In genomic region chr14:56297449-56297848, GRCh38 we compare ENCODE assay signal across 19 cellular contexts.
"Had no signal": no experiment of that assay in that cellular context is flagged by ENCODE, and none has a peak within 500 bp of the region (broad histone marks: within the 10 kb centered on the region; RNA-seq: fewer than 3 reads in every experiment).

No MANE protein-coding gene starts in this region.

- ATAC-seq: left lobe of liver; natural killer cell treated with Interleukin-12 subunit alpha and Interleukin-12 subunit beta and Interleukin-15 and Interleukin-18, amount 100 ng/mL, for 72 hours; sciatic nerve; stimulated activated naive CD8-positive, alpha-beta T cell treated with anti-CD3 and anti-CD28 coated beads, Interleukin-15, amount 100 ng/mL, for 72 hours; upper lobe of right lung had no signal

- H3K4me1 Mint-ChIP-seq: memory B cell, naive B cell had no signal

- H3K36me3 Mint-ChIP-seq: natural killer cell treated with Interleukin-12 subunit alpha and Interleukin-12 subunit beta and Interleukin-15 and Interleukin-18, amount 100 ng/mL, for 72 hours had no signal

- H3K27ac Mint-ChIP-seq: memory B cell; naive B cell; natural killer cell treated with Interleukin-12 subunit alpha and Interleukin-12 subunit beta and Interleukin-15 and Interleukin-18, amount 100 ng/mL, for 72 hours; neural progenitor cell; progenitor cell of endocrine pancreas; stimulated activated naive CD8-positive, alpha-beta T cell treated with anti-CD3 and anti-CD28 coated beads, Interleukin-15, amount 100 ng/mL, for 72 hours had no signal

- H3K9me3 Mint-ChIP-seq: memory B cell; naive B cell; natural killer cell treated with Interleukin-12 subunit alpha and Interleukin-12 subunit beta and Interleukin-15 and Interleukin-18, amount 100 ng/mL, for 72 hours; neural progenitor cell; stimulated activated naive CD8-positive, alpha-beta T cell treated with anti-CD3 and anti-CD28 coated beads, Interleukin-15, amount 100 ng/mL, for 72 hours had no signal

- H3K4me3 Mint-ChIP-seq: memory B cell; naive B cell; natural killer cell treated with Interleukin-12 subunit alpha and Interleukin-12 subunit beta and Interleukin-15 and Interleukin-18, amount 100 ng/mL, for 72 hours; neural progenitor cell; stimulated activated naive CD8-positive, alpha-beta T cell treated with anti-CD3 and anti-CD28 coated beads, Interleukin-15, amount 100 ng/mL, for 72 hours had no signal

- DNase-seq: cortex of kidney; head of caudate nucleus; kidney; naive B cell; stimulated activated CD4-positive, alpha-beta T cell treated with anti-CD3 and anti-CD28 coated beads, Interleukin-12 subunit alpha, Interleukin-12 subunit beta, amount 100 ng/mL, for 4 hours; stimulated activated CD4-positive, alpha-beta T cell treated with anti-CD3 and anti-CD28 coated beads, Interleukin-1b, Interleukin-23, amount 100 ng/mL, for 48 hours; stimulated activated CD4-positive, alpha-beta T cell treated with anti-CD3 and anti-CD28 coated beads, Interleukin-4, amount 100 ng/mL, for 1 hour; stimulated activated CD8-positive, alpha-beta memory T cell treated with anti-CD3 and anti-CD28 coated beads, Interleukin-4, amount 100 ng/mL, for 48 hours; stimulated activated naive CD4-positive, alpha-beta T cell; stimulated activated naive CD8-positive, alpha-beta T cell treated with anti-CD3 and anti-CD28 coated beads, Interleukin-15, amount 100 ng/mL, for 72 hours; transverse colon; upper lobe of right lung; uterus had no signal

- H3K27me3 Mint-ChIP-seq: memory B cell; naive B cell; natural killer cell treated with Interleukin-12 subunit alpha and Interleukin-12 subunit beta and Interleukin-15 and Interleukin-18, amount 100 ng/mL, for 72 hours; progenitor cell of endocrine pancreas; stimulated activated naive CD8-positive, alpha-beta T cell treated with anti-CD3 and anti-CD28 coated beads, Interleukin-15, amount 100 ng/mL, for 72 hours had no signal
